ENCODE assay signal across 2 cellular contexts in the genomic region with DNA sequence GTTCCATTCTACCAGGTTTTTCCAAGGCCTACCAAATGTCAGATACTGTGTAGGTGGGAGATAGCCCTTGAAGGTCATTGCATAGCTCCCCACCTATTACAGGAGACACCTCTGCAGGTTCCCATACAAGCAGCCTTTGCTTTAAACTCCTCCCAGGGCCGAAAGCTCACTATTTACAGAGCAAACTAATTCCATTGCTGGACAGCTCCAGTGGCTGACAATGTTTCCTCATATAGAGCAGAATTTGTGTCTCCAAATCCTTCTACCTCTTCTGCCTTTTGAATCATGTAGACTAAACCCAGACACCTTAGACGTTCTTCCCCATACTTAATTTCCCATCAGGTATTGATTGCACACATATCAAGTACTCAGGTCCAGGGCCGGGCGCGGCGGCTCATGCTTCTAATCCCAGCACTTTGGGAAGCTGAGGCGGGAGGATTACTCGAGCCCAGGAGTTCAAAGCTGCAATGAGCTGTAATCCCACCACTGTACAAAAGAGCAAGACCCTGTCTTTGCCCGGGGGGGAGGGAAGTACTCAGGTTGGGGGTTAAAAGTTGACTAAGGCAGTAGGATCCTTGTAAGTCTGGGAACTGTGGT.
TF ChIP-seq lines count a peak whose summit lies in the region.

No MANE protein-coding gene starts in this region.

TF ChIP-seq in HCT116, 20 proteins besides CTCF, POLR2A, EP300 and RAD21:
- TF ChIP-seq, protein P1, sequence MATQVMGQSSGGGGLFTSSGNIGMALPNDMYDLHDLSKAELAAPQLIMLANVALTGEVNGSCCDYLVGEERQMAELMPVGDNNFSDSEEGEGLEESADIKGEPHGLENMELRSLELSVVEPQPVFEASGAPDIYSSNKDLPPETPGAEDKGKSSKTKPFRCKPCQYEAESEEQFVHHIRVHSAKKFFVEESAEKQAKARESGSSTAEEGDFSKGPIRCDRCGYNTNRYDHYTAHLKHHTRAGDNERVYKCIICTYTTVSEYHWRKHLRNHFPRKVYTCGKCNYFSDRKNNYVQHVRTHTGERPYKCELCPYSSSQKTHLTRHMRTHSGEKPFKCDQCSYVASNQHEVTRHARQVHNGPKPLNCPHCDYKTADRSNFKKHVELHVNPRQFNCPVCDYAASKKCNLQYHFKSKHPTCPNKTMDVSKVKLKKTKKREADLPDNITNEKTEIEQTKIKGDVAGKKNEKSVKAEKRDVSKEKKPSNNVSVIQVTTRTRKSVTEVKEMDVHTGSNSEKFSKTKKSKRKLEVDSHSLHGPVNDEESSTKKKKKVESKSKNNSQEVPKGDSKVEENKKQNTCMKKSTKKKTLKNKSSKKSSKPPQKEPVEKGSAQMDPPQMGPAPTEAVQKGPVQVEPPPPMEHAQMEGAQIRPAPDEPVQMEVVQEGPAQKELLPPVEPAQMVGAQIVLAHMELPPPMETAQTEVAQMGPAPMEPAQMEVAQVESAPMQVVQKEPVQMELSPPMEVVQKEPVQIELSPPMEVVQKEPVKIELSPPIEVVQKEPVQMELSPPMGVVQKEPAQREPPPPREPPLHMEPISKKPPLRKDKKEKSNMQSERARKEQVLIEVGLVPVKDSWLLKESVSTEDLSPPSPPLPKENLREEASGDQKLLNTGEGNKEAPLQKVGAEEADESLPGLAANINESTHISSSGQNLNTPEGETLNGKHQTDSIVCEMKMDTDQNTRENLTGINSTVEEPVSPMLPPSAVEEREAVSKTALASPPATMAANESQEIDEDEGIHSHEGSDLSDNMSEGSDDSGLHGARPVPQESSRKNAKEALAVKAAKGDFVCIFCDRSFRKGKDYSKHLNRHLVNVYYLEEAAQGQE (IDR thresholded peaks at IDR 0.05; ENCODE audit: low read depth): peak; percentile 38
- TF ChIP-seq, protein P2, sequence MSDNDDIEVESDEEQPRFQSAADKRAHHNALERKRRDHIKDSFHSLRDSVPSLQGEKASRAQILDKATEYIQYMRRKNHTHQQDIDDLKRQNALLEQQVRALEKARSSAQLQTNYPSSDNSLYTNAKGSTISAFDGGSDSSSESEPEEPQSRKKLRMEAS (IDR thresholded peaks at IDR 0.05): no peak
- TF ChIP-seq EZH2 (IDR thresholded peaks at IDR 0.05) (no peak), ZFX (IDR thresholded peaks at IDR 0.05) (no peak)

TF ChIP-seq in GM12878, 131 proteins besides CTCF, POLR2A, EP300 and RAD21:
- TF ChIP-seq IKZF2 (IDR thresholded peaks at IDR 0.05) (no peak), ZSCAN29 (IDR thresholded peaks at IDR 0.05) (no peak)
- TF ChIP-seq, protein P1 (IDR thresholded peaks at IDR 0.05; ENCODE audit: low read depth, low read length): peak; percentile 36; the same call in 1 of the 2 replicates
TF ChIP-seq in GM12878: peak in this region for 1.
